Comparison of ENCODE assay signal across 14 cellular contexts in the genomic region with DNA sequence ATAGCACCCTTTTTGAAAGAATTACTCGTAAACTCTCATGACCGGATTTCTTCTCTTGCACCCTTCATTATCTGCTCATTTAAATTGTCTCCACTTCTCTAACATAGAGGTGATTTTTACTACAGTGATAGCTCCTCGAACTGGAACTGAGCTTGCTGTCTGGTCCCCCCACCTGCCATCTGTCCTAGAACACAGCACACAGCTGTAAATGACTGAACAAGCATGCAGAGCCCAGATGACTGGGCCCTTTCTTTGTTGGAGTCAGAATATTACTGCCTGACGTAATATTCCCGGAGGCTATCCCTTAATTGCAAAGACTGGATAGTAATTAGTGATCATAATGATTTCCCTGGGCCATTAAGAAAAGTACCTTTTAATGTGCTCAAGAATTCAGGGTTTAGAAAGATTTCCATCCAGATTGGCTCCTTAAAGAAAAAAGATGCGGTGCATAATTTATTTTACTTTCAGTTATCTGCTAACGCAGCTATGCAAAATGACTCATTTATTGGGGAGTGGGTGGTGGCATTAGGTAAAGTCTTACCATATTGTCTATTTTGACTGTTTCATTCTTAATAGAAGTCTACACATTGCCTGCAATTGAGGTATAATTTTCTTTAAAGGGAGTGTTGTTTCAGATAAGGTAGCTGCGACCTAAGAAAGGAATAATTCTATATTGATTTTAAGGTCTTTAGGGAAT.
DNase-seq lines count a peak whose midpoint lies in the region; ATAC-seq, FAIRE-seq and TF ChIP-seq lines count a peak whose summit lies in the region.
"Had no signal": no experiment of that assay in that cellular context is flagged by ENCODE, and none has a peak within 500 bp of the region (broad histone marks: within the 10 kb centered on the region; RNA-seq: fewer than 3 reads in every experiment).

No MANE protein-coding gene starts in this region.

- peak overlapping the region in 1 of 2 experiments; percentile 9 for H3K4me3 ChIP-seq in neutrophil (ENCODE audit: low read depth in 1 of 2, low read length in 1 of 2)
- H3K4me3 ChIP-seq: SK-N-MC had no signal

- peak overlapping the region; percentile 83 for H3K27ac ChIP-seq in neutrophil
- H3K27ac ChIP-seq: 22Rv1, SK-N-MC had no signal

- no peaks in the 10 kb centered on the region for H3K27me3 ChIP-seq in neutrophil

- no peak for FAIRE-seq in GM12891 (lab: Jason Lieb, UNC)
- FAIRE-seq: endothelial cell of umbilical vein had no signal

- H3K36me3 ChIP-seq in neutrophil, result no peaks in the 10 kb centered on the region

- DNase-seq in NCI-H1417 (lab: John Stamatoyannopoulos, UW), result peak in 2 of 3 experiments; percentile 7 to 71
- DNase-seq in NCI-H1417 treated with DMSO at 0.1 percent for 48 hours (lab: John Stamatoyannopoulos, UW), result no peak
- DNase-seq in activated B cell treated with CpG ODN at 0.5 μM for 24 hours, result no peak
- DNase-seq in HUDEP-2 (lab: John Stamatoyannopoulos, UW; ENCODE audit: unreplicated experiment in 76 of 76), result no peak
- DNase-seq in GM12891 (ENCODE audit: insufficient read length, low spot score), result no peak
- DNase-seq: activated CD4-positive, alpha-beta T cell treated with anti-CD3 and anti-CD28 coated beads, Interleukin-2, amount 50 U/mL, for 4 hours; aorta; mesendoderm had no signal

- H3K27me3 Mint-ChIP-seq in activated B cell treated with CpG ODN at 0.5 μM for 24 hours, result no peaks in the 10 kb centered on the region

- no peak for TF ChIP-seq CTCF in activated B cell treated with CpG ODN at 0.5 μM for 24 hours (IDR thresholded peaks at IDR 0.05)
- no peak for TF ChIP-seq CTCF in neutrophil (IDR thresholded peaks at IDR 0.05)

- TF ChIP-seq POLR2A in GM12891 (IDR thresholded peaks at IDR 0.05; ENCODE audit: low read depth, low read length), result no peak

- H3K27ac Mint-ChIP-seq in activated B cell treated with CpG ODN at 0.5 μM for 24 hours, result peak overlapping the region; percentile 87

- no peaks in the 10 kb centered on the region for H3K9me3 ChIP-seq in neutrophil

- peaks cover 2% of the 10 kb centered on the region for H3K36me3 Mint-ChIP-seq in activated B cell treated with CpG ODN at 0.5 μM for 24 hours (ENCODE audit: low read depth)

- H3K4me1 Mint-ChIP-seq in activated B cell treated with CpG ODN at 0.5 μM for 24 hours, result peaks cover 98% of the 10 kb centered on the region

- H3K4me1 ChIP-seq in neutrophil (ENCODE audit: control insufficient read depth in 1 of 2, insufficient read depth in 1 of 2, low read depth in 1 of 2, low read length in 1 of 2), result peaks cover 17 to 26% of the 10 kb centered on the region in 2 experiments

- H3K9me3 Mint-ChIP-seq in activated B cell treated with CpG ODN at 0.5 μM for 24 hours, result no peaks in the 10 kb centered on the region

- intact Hi-C loops in activated B cell treated with CpG ODN at 0.5 μM for 24 hours (cut with micrococcal nuclease), result loop anchor here (1.0 to 2.0 kb wide), 3 partner anchors 12 to 24 kb away; no protein-coding TSS in a partner anchor

- CTCF ChIA-PET in activated B cell treated with CpG ODN at 0.5 μM for 24 hours (lab: Charles Lee), result interaction anchor here (1.2 to 1.4 kb wide), 3 partner anchors 11 to 77 kb away, joined by 3 to 5 read pairs (median 4); no protein-coding TSS in a partner anchor

- peak overlapping the region; percentile 69 for H3K4me3 Mint-ChIP-seq in activated B cell treated with CpG ODN at 0.5 μM for 24 hours

- ATAC-seq in HG02610 (IDR thresholded peaks at IDR 0.05; ENCODE audit: unreplicated experiment) (peak; percentile 73), activated B cell treated with CpG ODN at 0.5 μM for 24 hours (ENCODE audit: low read depth) (peak; percentile 45), GM21619 (IDR thresholded peaks at IDR 0.05; ENCODE audit: unreplicated experiment) (no peak)

- POLR2A ChIA-PET in activated B cell treated with CpG ODN at 0.5 μM for 24 hours (lab: Charles Lee), result interaction anchor here (0.6 to 2.3 kb wide), 7 partner anchors 14 to 130 kb away, joined by 3 to 8 read pairs (median 5); a partner anchor contains a TSS

TF ChIP-seq in GM12891, 5 proteins besides CTCF, POLR2A, EP300 and RAD21:
- TF ChIP-seq POU2F2 (IDR thresholded peaks at IDR 0.05; ENCODE audit: low read depth, low read length) (no peak), PAX5 (IDR thresholded peaks at IDR 0.05; ENCODE audit: insufficient read depth, low read length, severe bottlenecking) (no peak), TAF1 (IDR thresholded peaks at IDR 0.05; ENCODE audit: low read depth, low read length) (no peak), POLR2AphosphoS5 (IDR thresholded peaks at IDR 0.05; ENCODE audit: low read depth, low read length) (no peak), SPI1 (IDR thresholded peaks at IDR 0.05; ENCODE audit: low read depth, low read length) (no peak)
TF ChIP-seq in GM12891: peak in this region for 0.

Comparison
In these comparisons a context has a peak if more than half of its experiments do, and no peak if none do; other contexts are left out.
1. DNase-seq: peak in NCI-H1417 (2 of 3); none in NCI-H1417 treated with DMSO at 0.1 percent for 48 hours (single experiment), activated B cell treated with CpG ODN at 0.5 μM for 24 hours (single experiment), HUDEP-2 (0 of 76) and GM12891 (single experiment).